ENCODE assay signal across 22 cellular contexts in the genomic region with DNA sequence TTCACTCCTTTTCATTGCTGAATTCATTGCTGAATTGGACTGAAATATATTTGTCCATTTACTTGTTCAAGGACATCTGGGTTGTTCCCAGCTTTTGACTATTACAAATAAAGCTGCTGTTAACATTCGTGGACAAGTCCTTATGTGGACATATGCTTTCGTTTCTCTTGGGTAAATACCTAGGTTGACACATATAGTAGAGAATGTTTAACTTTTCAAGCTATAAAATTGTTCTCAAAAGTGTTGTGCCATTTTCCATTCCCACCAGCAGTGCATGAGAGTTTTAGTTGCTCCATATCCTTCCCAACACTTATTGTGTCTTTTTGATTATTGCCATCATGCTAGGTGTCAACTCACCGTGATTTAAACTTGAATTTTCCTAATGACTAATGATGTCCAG. TPM values are rescaled to one million over a fixed set of nuclear protein-coding genes. Genes with fewer than 3 reads are reported as not detected.
DNase-seq lines count a peak whose midpoint lies in the region; ATAC-seq, FAIRE-seq and TF ChIP-seq lines count a peak whose summit lies in the region.
"Had no signal": no experiment of that assay in that cellular context is flagged by ENCODE, and none has a peak within 500 bp of the region (broad histone marks: within the 10 kb centered on the region; RNA-seq: fewer than 3 reads in every experiment).

No MANE protein-coding gene starts in this region.

- intact Hi-C loops in HepG2 (cut with micrococcal nuclease; ENCODE audit: unreplicated experiment) (no loop called here), right lobe of liver (cut with DNase I) (no loop called here), PC-3 (cut with micrococcal nuclease) (no loop called here)

- no peaks in the 10 kb centered on the region; a peak in 1 of 5 replicates for H3K36me3 ChIP-seq in HepG2 (replicated peaks in 1 of 2; ENCODE audit: control insufficient read depth in 1 of 2, insufficient read depth in 2 of 2, low read length in 2 of 2)
- no peaks in the 10 kb centered on the region for H3K36me3 ChIP-seq in right lobe of liver
- no peaks in the 10 kb centered on the region for H3K36me3 ChIP-seq in PC-3 (ENCODE audit: low read depth, low read length)
- H3K36me3 ChIP-seq in hepatocyte (replicated peaks; ENCODE audit: insufficient read depth, low read depth), result no peaks in the 10 kb centered on the region
- H3K36me3 ChIP-seq: BLaER1 had no signal

- TF ChIP-seq EP300 in HepG2 (IDR thresholded peaks at IDR 0.05; ENCODE audit: low read depth in 2 of 2, low read length in 2 of 2) (0 out of 4 replicates have a peak, but pooled peaks of 1 of the 2 experiments have one; percentile 49), HepG2 (CRISPR knock-in tag; IDR thresholded peaks at IDR 0.05; ENCODE audit: borderline replicate concordance) (no peak)

- no peak overlapping the region for H2AFZ ChIP-seq in HepG2 (ENCODE audit: low read length)
- no peak overlapping the region for H2AFZ ChIP-seq in PC-3 (ENCODE audit: low read length)
- H2AFZ ChIP-seq in hepatocyte, result no peak overlapping the region
- H2AFZ ChIP-seq: GM23248 had no signal

- TF ChIP-seq CTCF in HepG2 (CRISPR knock-in tag; IDR thresholded peaks at IDR 0.05) (no peak), right lobe of liver (IDR thresholded peaks at IDR 0.05) (no peak), PC-3 (conservative IDR thresholded peaks at IDR 0.05; ENCODE audit: low read depth, low read length) (no peak), hepatocyte (IDR thresholded peaks at IDR 0.05; ENCODE audit: poor library complexity) (no peak)

- H3K9me3 ChIP-seq in HepG2 (ENCODE audit: low read length) (no peaks in the 10 kb centered on the region), right lobe of liver (no peaks in the 10 kb centered on the region), PC-3 (ENCODE audit: low read length) (0 out of 2 replicates have a peak, but pooled peaks cover 4% of the 10 kb centered on the region), hepatocyte (ENCODE audit: low read depth) (no peaks in the 10 kb centered on the region)

- H3K9me2 ChIP-seq in PC-3 (replicated peaks; ENCODE audit: low read length) (no peaks in the 10 kb centered on the region), hepatocyte (replicated peaks; ENCODE audit: insufficient read depth) (no peaks in the 10 kb centered on the region)

- 13% methylated on average over 3 of the region's 3 CpGs for WGBS in HepG2 (ENCODE audit: low lambda C conversion rate)
- WGBS in right lobe of liver (ENCODE audit: insufficient coverage, low coverage, low lambda C conversion rate, missing lambda C conversion rate), result 34% methylated on average over 3 of the region's 3 CpGs
- 58% methylated on average over 3 of the region's 3 CpGs for WGBS in hepatocyte (ENCODE audit: low lambda C conversion rate, missing lambda C conversion rate)

- in situ Hi-C loops in HepG2 (cut with HindIII; ENCODE audit: extremely low pct_ligation_motif_present, low pct_unique_long_range_greater_than_20kb), result no loop called here

- DNase-seq in HepG2 (ENCODE audit: low spot score) (peak; percentile 92), right lobe of liver (no peak), PC-3 (peak; percentile 32), hepatocyte (ENCODE audit: low spot score) (peak; percentile 19), renal cortical epithelial cell (ENCODE audit: low read depth) (peak; percentile 11), HTR-8/SVneo (ENCODE audit: insufficient read length, low spot score) (no peak)
- no peak for DNase-seq in effector CD8-positive, alpha-beta T cell (lab: John Stamatoyannopoulos, UW)
- DNase-seq: CD4-positive, alpha-beta memory T cell; DMS153; DND-41; EL; GM23248; HCEC 1CT; IMR-90 had no signal

- POLR2A ChIA-PET in HepG2 (lab: Yijun Ruan, JAX), result interaction anchor here (0.6 to 1.4 kb wide), 10 partner anchors 15 to 128 kb away, joined by 3 to 19 read pairs (median 4); partner anchors contain the start of gene CPVL
- POLR2A ChIA-PET in PC-3 (lab: Charles Lee; ENCODE audit: unreplicated experiment), result interaction anchor here (0.5 kb wide), 1 partner anchor 399 kb away, joined by 18 read pairs; no protein-coding TSS in a partner anchor

- CTCF ChIA-PET in HepG2 (lab: Yijun Ruan, JAX; ENCODE audit: low intra/inter-chr PET ratio, low total read pairs) (no interaction called here), PC-3 (lab: Charles Lee) (interaction anchor here (1.2 kb wide), 1 partner anchor 57 kb away, joined by 4 read pairs; no protein-coding TSS in a partner anchor)

- H3K4me3 ChIP-seq in HepG2 (replicated peaks in 1 of 3; ENCODE audit: insufficient read depth in 1 of 3, low read depth in 2 of 3, low read length in 3 of 3), result peak overlapping the region in 1 of 3 experiments; percentile 3; a peak in 1 of 6 replicates
- no peak overlapping the region for H3K4me3 ChIP-seq in right lobe of liver
- H3K4me3 ChIP-seq in PC-3 (ENCODE audit: low read length), result no peak overlapping the region
- no peak overlapping the region for H3K4me3 ChIP-seq in hepatocyte
- H3K4me3 ChIP-seq: BLaER1, GM12878, GM23248, K562 had no signal

- no peaks in the 10 kb centered on the region for H3K79me2 ChIP-seq in HepG2 (ENCODE audit: insufficient read depth, low read length)
- H3K79me2 ChIP-seq in PC-3 (ENCODE audit: low read length), result no peaks in the 10 kb centered on the region
- no peaks in the 10 kb centered on the region for H3K79me2 ChIP-seq in hepatocyte

- H3F3A ChIP-seq in PC-3 (ENCODE audit: low read length, unreplicated experiment), result no peaks in the 10 kb centered on the region

- peaks cover 16% of the 10 kb centered on the region for H3K4me1 ChIP-seq in HepG2 (ENCODE audit: insufficient read depth, low read length)
- no peaks in the 10 kb centered on the region for H3K4me1 ChIP-seq in right lobe of liver
- no peaks in the 10 kb centered on the region for H3K4me1 ChIP-seq in PC-3 (ENCODE audit: insufficient read depth, low read length)
- no peaks in the 10 kb centered on the region for H3K4me1 ChIP-seq in hepatocyte (ENCODE audit: insufficient read depth)
- H3K4me1 ChIP-seq: BLaER1 had no signal

- no peaks in the 10 kb centered on the region for H3K27me3 ChIP-seq in HepG2 (ENCODE audit: control insufficient read depth in 1 of 2, insufficient read depth in 2 of 2, low read length in 2 of 2)
- H3K27me3 ChIP-seq in right lobe of liver, result no peaks in the 10 kb centered on the region
- no peaks in the 10 kb centered on the region for H3K27me3 ChIP-seq in PC-3 (ENCODE audit: low read length)
- no peaks in the 10 kb centered on the region for H3K27me3 ChIP-seq in hepatocyte
- H3K27me3 ChIP-seq: BLaER1 had no signal

- H4K20me1 ChIP-seq in HepG2 (ENCODE audit: insufficient read depth, low read length) (no peaks in the 10 kb centered on the region), PC-3 (ENCODE audit: low read length) (no peaks in the 10 kb centered on the region), hepatocyte (ENCODE audit: insufficient read depth, poor library complexity, severe bottlenecking) (no peaks in the 10 kb centered on the region)
- H4K20me1 ChIP-seq: BLaER1 had no signal

- H3K27ac ChIP-seq in HepG2 (ENCODE audit: extremely low read length, insufficient read depth, low read length), result no peak overlapping the region
- no peak overlapping the region for H3K27ac ChIP-seq in right lobe of liver
- H3K27ac ChIP-seq in PC-3 (ENCODE audit: low read length), result no peak overlapping the region
- H3K27ac ChIP-seq in hepatocyte, result no peak overlapping the region
- H3K27ac ChIP-seq: 22Rv1, BLaER1, GM23248 had no signal

- TF ChIP-seq RAD21 in HepG2 (CRISPR knock-in tag; IDR thresholded peaks at IDR 0.05), result no peak

- ATAC-seq in HepG2 (peak; percentile 96), right lobe of liver (no peak), PC-3 (peak; percentile 98), GM19467 (IDR thresholded peaks at IDR 0.05; ENCODE audit: unreplicated experiment) (no peak)
- ATAC-seq: GM12878, K562 had no signal

- FAIRE-seq in HepG2 (lab: Jason Lieb, UNC) (peak; percentile 59), HTR-8/SVneo (lab: Jason Lieb, UNC) (no peak)
- FAIRE-seq: GM12878, GM19239, K562 had no signal

- H3K4me2 ChIP-seq in HepG2 (ENCODE audit: low read depth, low read length), result peak overlapping the region; percentile 57
- H3K4me2 ChIP-seq in PC-3 (ENCODE audit: low read length), result peak overlapping the region; percentile 31; the same call in 1 of the 2 replicates
- H3K4me2 ChIP-seq in hepatocyte, result no peak overlapping the region
- H3K4me2 ChIP-seq: BLaER1 had no signal

- BruUV-seq in HepG2 (replicated peaks; lab: Mats Ljungman, UMichigan) (no TSS peak), PC-3 (replicated peaks; lab: Mats Ljungman, UMichigan) (no TSS peak)

- TF ChIP-seq POLR2A in HepG2 (IDR thresholded peaks at IDR 0.05; ENCODE audit: insufficient read depth in 1 of 2, low read depth in 2 of 2, low read length in 2 of 2) (no peak), right lobe of liver (IDR thresholded peaks at IDR 0.05) (no peak)

- no peak overlapping the region for H3K9ac ChIP-seq in HepG2 (ENCODE audit: insufficient read depth, low read depth, low read length)
- H3K9ac ChIP-seq in PC-3 (ENCODE audit: low read length), result no peak overlapping the region
- H3K9ac ChIP-seq: BLaER1, GM23248 had no signal

RNA-seq across cellular contexts. Expression of gene CPVL, which starts 17.5 kb away (rescaled TPM):
- total RNA-seq in HepG2 (2016; rRNA removed; fragmentation: Illumina TruSeq; extraction: Trizol), result 30.7 and 59.2 TPM in 2 replicates
- total RNA-seq in HepG2 (2016; cell fraction: cytosol; rRNA removed; fragmentation: Illumina TruSeq; extraction: Trizol; ENCODE audit: low read depth), result 4.3 and 6.2 TPM in 2 replicates
- 31.2 and 60.0 TPM in 2 replicates for total RNA-seq in HepG2 (2016; cell fraction: insoluble cytoplasmic fraction; rRNA removed; fragmentation: Illumina TruSeq; extraction: Trizol)
- total RNA-seq in HepG2 (2016; cell fraction: membrane; rRNA removed; fragmentation: Illumina TruSeq; extraction: Trizol), result 7.0 and 7.3 TPM in 2 replicates
- 49.3 and 53.0 TPM in 2 replicates for total RNA-seq in HepG2 (2016; cell fraction: nucleus; rRNA removed; fragmentation: Illumina TruSeq; extraction: Trizol)
- 265 and 294 TPM in 2 replicates for polyA plus RNA-seq in HepG2 (2011; rRNA removed)
- 146 and 189 TPM in 2 replicates for polyA plus RNA-seq in HepG2 (2011; cell fraction: cytosol; rRNA removed)
- polyA plus RNA-seq in HepG2 (2011; cell fraction: nucleus; rRNA removed), result 43.3 and 47.4 TPM in 2 replicates
- 82.4 and 104 TPM in 2 replicates for polyA plus RNA-seq in HepG2 (2012)
- polyA plus RNA-seq in HepG2 (2016; cell fraction: cytosol; fragmentation: Illumina TruSeq; extraction: Trizol; ENCODE audit: low read depth), result 4.6 and 4.9 TPM in 2 replicates
- 25.0 and 26.5 TPM in 2 replicates for polyA plus RNA-seq in HepG2 (2016; cell fraction: insoluble cytoplasmic fraction; fragmentation: Illumina TruSeq; extraction: Trizol; ENCODE audit: low read depth)
- polyA plus RNA-seq in HepG2 (2016; cell fraction: membrane; fragmentation: Illumina TruSeq; extraction: Trizol; ENCODE audit: low read depth), result 4.6 and 5.3 TPM in 2 replicates
- 57.7 and 58.9 TPM in 2 replicates for polyA plus RNA-seq in HepG2 (2016; cell fraction: nucleus; fragmentation: Illumina TruSeq; extraction: Trizol; ENCODE audit: insufficient read depth, low read depth)
- polyA minus RNA-seq in HepG2 (2011; rRNA and poly(A)+ RNA removed; ENCODE audit: low replicate concordance), result 27.4 and 324 TPM in 2 replicates
- 112 and 141 TPM in 2 replicates for polyA minus RNA-seq in HepG2 (2011; cell fraction: cytosol; rRNA and poly(A)+ RNA removed)
- 56.5 and 70.9 TPM in 2 replicates for polyA minus RNA-seq in HepG2 (2011; cell fraction: nucleus; rRNA and poly(A)+ RNA removed)
- 10 to 100 TPM in 2 of 6 experiments, 1 to 10 TPM in 4; 6.2 to 23.4 (median 8.8) TPM for total RNA-seq in right lobe of liver
- total RNA-seq in PC-3 (2014; rRNA removed), result 14.7 and 15.3 TPM in 2 replicates
- total RNA-seq in hepatocyte, result 26.2 and 36.6 TPM in 2 replicates
- 36.3 and 36.4 TPM in 2 replicates for polyA plus RNA-seq in hepatocyte
- total RNA-seq in renal cortical epithelial cell, result 18.2 and 23.2 TPM in 2 replicates
- total RNA-seq: G401, GM23248, IMR-90 had no signal
- polyA plus RNA-seq: AG04450, GM12878, GM23248, IMR-90 had no signal

RNA-seq across cellular contexts. Expression of gene CHN2, which starts 30.7 kb away (rescaled TPM):
- total RNA-seq in HepG2 (2016; rRNA removed; fragmentation: Illumina TruSeq; extraction: Trizol) (23.5 and 28.6 TPM in 2 replicates), right lobe of liver (10 to 100 TPM; 20.1 to 57.7 (median 31.5) TPM), PC-3 (2014; rRNA removed) (3.1 and 7.7 TPM in 2 replicates), hepatocyte (8.7 and 20.7 TPM in 2 replicates), renal cortical epithelial cell (3.5 TPM in 2 replicates)
- total RNA-seq in HepG2 (2016; cell fraction: cytosol; rRNA removed; fragmentation: Illumina TruSeq; extraction: Trizol; ENCODE audit: low read depth), result 15.0 and 15.4 TPM in 2 replicates
- 22.0 and 23.2 TPM in 2 replicates for total RNA-seq in HepG2 (2016; cell fraction: insoluble cytoplasmic fraction; rRNA removed; fragmentation: Illumina TruSeq; extraction: Trizol)
- total RNA-seq in HepG2 (2016; cell fraction: membrane; rRNA removed; fragmentation: Illumina TruSeq; extraction: Trizol), result 19.9 and 22.8 TPM in 2 replicates
- total RNA-seq in HepG2 (2016; cell fraction: nucleus; rRNA removed; fragmentation: Illumina TruSeq; extraction: Trizol), result 29.6 and 33.8 TPM in 2 replicates
- polyA plus RNA-seq in HepG2 (2011; rRNA removed) (21.7 and 30.5 TPM in 2 replicates), hepatocyte (12.3 and 13.7 TPM in 2 replicates)
- polyA plus RNA-seq in HepG2 (2011; cell fraction: cytosol; rRNA removed), result 15.7 and 19.8 TPM in 2 replicates
- polyA plus RNA-seq in HepG2 (2011; cell fraction: nucleus; rRNA removed), result 16.7 and 17.0 TPM in 2 replicates
- 22.4 and 41.2 TPM in 2 replicates for polyA plus RNA-seq in HepG2 (2012)
- 10.8 and 11.3 TPM in 2 replicates for polyA plus RNA-seq in HepG2 (2016; cell fraction: cytosol; fragmentation: Illumina TruSeq; extraction: Trizol; ENCODE audit: low read depth)
- polyA plus RNA-seq in HepG2 (2016; cell fraction: insoluble cytoplasmic fraction; fragmentation: Illumina TruSeq; extraction: Trizol; ENCODE audit: low read depth), result 23.9 and 24.0 TPM in 2 replicates
- polyA plus RNA-seq in HepG2 (2016; cell fraction: membrane; fragmentation: Illumina TruSeq; extraction: Trizol; ENCODE audit: low read depth), result 15.8 and 19.6 TPM in 2 replicates
- 21.1 and 21.8 TPM in 2 replicates for polyA plus RNA-seq in HepG2 (2016; cell fraction: nucleus; fragmentation: Illumina TruSeq; extraction: Trizol; ENCODE audit: insufficient read depth, low read depth)
- polyA minus RNA-seq in HepG2 (2011; rRNA and poly(A)+ RNA removed; ENCODE audit: low replicate concordance), result 9.7 and 45.6 TPM in 2 replicates
- 20.1 and 25.7 TPM in 2 replicates for polyA minus RNA-seq in HepG2 (2011; cell fraction: cytosol; rRNA and poly(A)+ RNA removed)
- polyA minus RNA-seq in HepG2 (2011; cell fraction: nucleus; rRNA and poly(A)+ RNA removed), result 96.8 and 105 TPM in 2 replicates
- total RNA-seq: G401, IMR-90 had no signal
- polyA plus RNA-seq: AG04450, IMR-90 had no signal

Comparison
In these comparisons a context has a peak if more than half of its experiments do, and no peak if none do; other contexts are left out.
1. ATAC-seq: peak in HepG2 (single experiment) and PC-3 (single experiment); none in right lobe of liver (0 of 4) and GM19467 (single experiment).
2. DNase-seq: peak in HepG2 (single experiment), PC-3 (single experiment), hepatocyte (single experiment) and renal cortical epithelial cell (single experiment); none in right lobe of liver (0 of 3), effector CD8-positive, alpha-beta T cell (single experiment) and HTR-8/SVneo (single experiment).